Comparison of ENCODE assay signal across 16 cellular contexts in the genomic region with DNA sequence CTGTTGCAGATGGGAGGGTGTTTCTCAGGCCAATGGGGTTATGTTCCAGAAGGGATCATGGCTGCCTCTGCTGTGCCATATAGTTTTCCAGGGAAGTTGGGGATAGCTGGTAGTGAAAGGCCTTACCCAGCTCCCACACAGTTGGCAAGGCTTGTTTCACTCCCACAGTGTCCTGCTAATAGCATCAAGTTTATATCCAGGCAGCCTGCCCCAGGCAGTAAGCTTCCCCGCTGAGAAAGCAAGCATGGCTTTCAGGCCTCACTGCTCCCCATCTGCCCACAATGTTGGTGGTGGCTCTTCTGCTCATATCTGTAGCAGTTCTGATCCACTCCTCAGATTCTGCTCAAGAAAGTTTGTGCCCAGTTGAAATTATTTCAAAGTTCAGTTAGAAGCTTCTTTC.
"Had no signal": no experiment of that assay in that cellular context is flagged by ENCODE, and none has a peak within 500 bp of the region (broad histone marks: within the 10 kb centered on the region; RNA-seq: fewer than 3 reads in every experiment).

No MANE protein-coding gene starts in this region.

- H3K4me3 Mint-ChIP-seq: activated CD4-positive, alpha-beta T cell treated with anti-CD3 and anti-CD28 coated beads, Interleukin-2, amount 10 ng/mL, durations not matched to agents 24 days and 14 days; activated naive CD4-positive, alpha-beta T cell treated with anti-CD3 and anti-CD28 coated beads for 36 hours; naive thymus-derived CD4-positive, alpha-beta T cell; stimulated activated naive B cell treated with anti-CD40 and anti-IgM and Interleukin-4, amounts not matched to agents 10 μg/mL and 1 μg/mL and 100 μg/mL, for 72 hours had no signal

- H3K4me1 Mint-ChIP-seq: activated CD4-positive, alpha-beta T cell treated with anti-CD3 and anti-CD28 coated beads, Interleukin-2, amount 10 ng/mL, durations not matched to agents 24 days and 14 days; naive thymus-derived CD4-positive, alpha-beta T cell; stimulated activated naive B cell treated with anti-CD40 and anti-IgM and Interleukin-4, amounts not matched to agents 10 μg/mL and 1 μg/mL and 100 μg/mL, for 72 hours had no signal

- H3K27ac Mint-ChIP-seq: activated CD4-positive, alpha-beta T cell treated with anti-CD3 and anti-CD28 coated beads, Interleukin-2, amount 10 ng/mL, durations not matched to agents 24 days and 14 days; activated naive CD4-positive, alpha-beta T cell treated with anti-CD3 and anti-CD28 coated beads for 36 hours; naive thymus-derived CD4-positive, alpha-beta T cell; stimulated activated naive B cell treated with anti-CD40 and anti-IgM and Interleukin-4, amounts not matched to agents 10 μg/mL and 1 μg/mL and 100 μg/mL, for 72 hours had no signal

- H3K36me3 Mint-ChIP-seq: naive thymus-derived CD4-positive, alpha-beta T cell; stimulated activated naive B cell treated with anti-CD40 and anti-IgM and Interleukin-4, amounts not matched to agents 10 μg/mL and 1 μg/mL and 100 μg/mL, for 72 hours had no signal

- H3K4me3 ChIP-seq: colonic mucosa, lung, spleen, transverse colon had no signal

- H3K36me3 ChIP-seq: colonic mucosa, spleen, transverse colon had no signal

- H3K27me3 ChIP-seq: colonic mucosa, foreskin keratinocyte, transverse colon had no signal

- H3K27ac ChIP-seq: colonic mucosa, foreskin keratinocyte, spleen, transverse colon, VCaP had no signal

- H3K9me3 Mint-ChIP-seq: activated CD4-positive, alpha-beta T cell treated with anti-CD3 and anti-CD28 coated beads, Interleukin-2, amount 10 ng/mL, durations not matched to agents 24 days and 14 days had no signal

- ATAC-seq: foreskin keratinocyte; left colon; naive thymus-derived CD4-positive, alpha-beta T cell; sciatic nerve; stimulated activated naive B cell treated with anti-CD40 and anti-IgM and Interleukin-4, amounts not matched to agents 10 μg/mL and 1 μg/mL and 100 μg/mL, for 72 hours had no signal

- H3K4me1 ChIP-seq: colonic mucosa, spleen, transverse colon had no signal

- DNase-seq: activated CD4-positive, alpha-beta T cell treated with anti-CD3 and anti-CD28 coated beads, Interleukin-2, amount 10 ng/mL, durations not matched to agents 24 days and 14 days; activated naive CD4-positive, alpha-beta T cell treated with anti-CD3 and anti-CD28 coated beads for 36 hours; caudate nucleus; colonic mucosa; foreskin keratinocyte; head of caudate nucleus; left colon; naive thymus-derived CD4-positive, alpha-beta T cell; nucleus accumbens; spleen; stimulated activated CD4-positive, alpha-beta T cell treated with anti-CD3 and anti-CD28 coated beads, Interleukin-1b, Interleukin-23, amount 100 ng/mL, for 48 hours; stimulated activated naive B cell treated with anti-CD40 and anti-IgM and Interleukin-4, amounts not matched to agents 10 μg/mL and 1 μg/mL and 100 μg/mL, for 72 hours; transverse colon had no signal

- H3K9me3 ChIP-seq: colonic mucosa, transverse colon had no signal
